Comparison of ENCODE assay signal across 11 cellular contexts in genomic region chr1:62321438-62321837, GRCh38. TPM values are rescaled to one million over a fixed set of nuclear protein-coding genes. Genes with fewer than 3 reads are reported as not detected.
DNase-seq lines count a peak whose midpoint lies in the region; ATAC-seq and TF ChIP-seq lines count a peak whose summit lies in the region.
"Had no signal": no experiment of that assay in that cellular context is flagged by ENCODE, and none has a peak within 500 bp of the region (broad histone marks: within the 10 kb centered on the region; RNA-seq: fewer than 3 reads in every experiment).

No MANE protein-coding gene starts in this region.

- H3K14ac ChIP-seq in mesenchymal stem cell (ENCODE audit: low read length in 2 of 2) = no peak overlapping the region

- no peak overlapping the region for H2AFZ ChIP-seq in mesenchymal stem cell (ENCODE audit: low read depth, low read length)

- H3K4me1 ChIP-seq in mesenchymal stem cell (ENCODE audit: control insufficient read depth, insufficient read depth, low read depth, low read length) (peaks cover 20% of the 10 kb centered on the region), right atrium auricular region (peaks cover 0 to 13% of the 10 kb centered on the region in 2 donors)

- H3K79me1 ChIP-seq in mesenchymal stem cell (replicated peaks; ENCODE audit: low read length, poor library complexity, severe bottlenecking) = no peaks in the 10 kb centered on the region

- no peak overlapping the region for H3K4ac ChIP-seq in mesenchymal stem cell (ENCODE audit: low read depth in 1 of 2, low read length in 2 of 2)

- H2AK5ac ChIP-seq in mesenchymal stem cell (ENCODE audit: low read length, severe bottlenecking) = no peak overlapping the region

- peak; percentile 29 for DNase-seq in COLO829 (ENCODE audit: low spot score)
- peak; percentile 39 for DNase-seq in LoVo (ENCODE audit: low spot score)
- DNase-seq in brain microvascular endothelial cell = peak; percentile 76
- DNase-seq in mesenchymal stem cell = peak; percentile 31
- DNase-seq in G401 (ENCODE audit: low spot score) = no peak
- no peak for DNase-seq in KBM-7
- no peak for DNase-seq in right atrium auricular region (ENCODE audit: low spot score)
- DNase-seq: NCI-H1092, thyroid gland had no signal

- H3K4me3 ChIP-seq in brain microvascular endothelial cell (ENCODE audit: low read depth, low read length) (no peak overlapping the region), mesenchymal stem cell (ENCODE audit: insufficient read depth in 1 of 2, low read depth in 1 of 2, low read length in 2 of 2) (no peak overlapping the region), right atrium auricular region (no peak overlapping the region)
- H3K4me3 ChIP-seq: thyroid gland had no signal

- H2BK15ac ChIP-seq in mesenchymal stem cell (ENCODE audit: low read depth, poor library complexity, severe bottlenecking) = no peak overlapping the region

- ATAC-seq in GM21526 (IDR thresholded peaks at IDR 0.05; ENCODE audit: low FRiP score, unreplicated experiment) = no peak

- H3K9me3 ChIP-seq in mesenchymal stem cell (ENCODE audit: control insufficient read depth, low read length) = no peaks in the 10 kb centered on the region
- no peaks in the 10 kb centered on the region for H3K9me3 ChIP-seq in right atrium auricular region
- H3K9me3 ChIP-seq: thyroid gland had no signal

- peaks cover 31% of the 10 kb centered on the region for H3K27me3 ChIP-seq in brain microvascular endothelial cell (replicated peaks)
- H3K27me3 ChIP-seq in mesenchymal stem cell (ENCODE audit: control insufficient read depth in 1 of 2, insufficient read depth in 1 of 2, low read length in 2 of 2) = peaks cover 37 to 53% of the 10 kb centered on the region in 2 experiments
- H3K27me3 ChIP-seq in right atrium auricular region = peaks cover 0 to 10% of the 10 kb centered on the region in 2 donors
- H3K27me3 ChIP-seq: thyroid gland had no signal

- H2BK120ac ChIP-seq in mesenchymal stem cell (ENCODE audit: low read depth, low read length) = no peak overlapping the region

- H3K23ac ChIP-seq in mesenchymal stem cell (ENCODE audit: low read length in 2 of 2) = no peak overlapping the region

- no peak overlapping the region for H4K91ac ChIP-seq in mesenchymal stem cell (ENCODE audit: low read length)

- in situ Hi-C loops in brain microvascular endothelial cell (cut with HindIII; ENCODE audit: low pct_ligation_motif_present, low sequenced_read_pairs) = no loop called here
- in situ Hi-C loops in G401 (cut with HindIII; ENCODE audit: low sequenced_read_pairs) = no loop called here
- in situ Hi-C loops in KBM-7 (cut with MboI; ENCODE audit: low pct_unique_long_range_greater_than_20kb, low sequenced_read_pairs) = no loop called here

- 19% methylated on average over 2 of the region's 2 CpGs for WGBS in mesenchymal stem cell

- no peak overlapping the region for H2BK5ac ChIP-seq in mesenchymal stem cell (ENCODE audit: low read depth, low read length, poor library complexity, severe bottlenecking)

- H2BK12ac ChIP-seq in mesenchymal stem cell (ENCODE audit: low read length in 2 of 2) = no peak overlapping the region

- H4K8ac ChIP-seq in mesenchymal stem cell (ENCODE audit: low read length) = no peak overlapping the region

- no peak overlapping the region for H3K4me2 ChIP-seq in mesenchymal stem cell (ENCODE audit: low read length, poor library complexity, severe bottlenecking)

- no peak overlapping the region for H3K9ac ChIP-seq in mesenchymal stem cell (ENCODE audit: low read length)

- H3K27ac ChIP-seq in brain microvascular endothelial cell = no peak overlapping the region
- no peak overlapping the region for H3K27ac ChIP-seq in mesenchymal stem cell (ENCODE audit: low read length, poor library complexity, severe bottlenecking)
- no peak overlapping the region for H3K27ac ChIP-seq in right atrium auricular region
- H3K27ac ChIP-seq: thyroid gland, VCaP had no signal

- no peak overlapping the region for H3K18ac ChIP-seq in mesenchymal stem cell (ENCODE audit: low read depth in 1 of 2, low read length in 2 of 2)

- H3K36me3 ChIP-seq in brain microvascular endothelial cell (replicated peaks) (no peaks in the 10 kb centered on the region), mesenchymal stem cell (ENCODE audit: control insufficient read depth in 1 of 2, insufficient read depth in 2 of 2, low read depth in 1 of 2, low read length in 2 of 2) (no peaks in the 10 kb centered on the region), right atrium auricular region (no peaks in the 10 kb centered on the region)
- H3K36me3 ChIP-seq: thyroid gland had no signal

- TF ChIP-seq CTCF in brain microvascular endothelial cell (IDR thresholded peaks at IDR 0.05; ENCODE audit: low read depth, low read length, missing control alignments) (no peak), right atrium auricular region (IDR thresholded peaks at IDR 0.05) (no peak)

RNA-seq across cellular contexts. Expression of gene KANK4, which starts 2.2 kb away (rescaled TPM):
- not detected for polyA plus RNA-seq in mesenchymal stem cell (2013, experiment 1 of 2)
- polyA plus RNA-seq in mesenchymal stem cell (2013, experiment 2 of 2) = not detected
- total RNA-seq in G401 (2014; rRNA removed; shearing (Covaris generic)) = not detected in 2 replicates
- under 1 TPM; 0.12 to 0.63 TPM for total RNA-seq in right atrium auricular region

Comparison
In these comparisons a context has a peak if more than half of its experiments do, and no peak if none do; other contexts are left out.
1. DNase-seq: peak in COLO829 (single experiment), LoVo (single experiment), brain microvascular endothelial cell (single experiment) and mesenchymal stem cell (single experiment); none in G401 (single experiment), KBM-7 (single experiment) and right atrium auricular region (single experiment).